ENCODE assay signal across 11 cellular contexts in the genomic region with DNA sequence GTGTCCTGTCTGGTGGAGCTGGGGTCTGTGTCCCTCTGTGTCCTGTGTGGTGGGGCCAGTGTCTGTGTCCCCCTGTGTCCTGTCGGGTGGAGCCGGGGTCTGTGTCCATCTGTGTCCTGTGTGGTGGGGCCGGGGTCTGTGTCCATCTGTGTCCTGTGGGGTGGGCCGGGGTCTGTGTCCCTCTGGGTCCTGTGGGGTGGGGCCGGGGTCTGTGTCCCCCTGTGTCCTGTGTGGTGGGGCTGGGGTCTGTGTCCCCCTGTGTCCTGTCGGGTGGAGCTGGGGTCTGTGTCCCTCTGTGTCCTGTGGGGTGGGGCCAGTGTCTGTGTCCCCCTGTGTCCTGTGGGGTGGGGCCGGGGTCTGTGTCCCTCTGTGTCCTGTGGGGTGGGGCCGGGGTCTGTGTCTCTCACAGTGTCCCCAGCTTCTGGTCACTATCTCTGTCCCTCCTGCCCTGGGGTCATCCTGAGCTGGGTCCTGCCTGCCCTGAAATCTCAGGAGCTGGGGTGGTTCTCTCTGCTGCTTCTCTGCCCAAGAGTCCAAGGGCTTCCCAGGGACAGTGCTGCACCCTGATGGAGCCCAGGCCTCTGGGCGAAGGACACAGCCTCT.
DNase-seq lines count a peak whose midpoint lies in the region; ATAC-seq and TF ChIP-seq lines count a peak whose summit lies in the region.
"Had no signal": no experiment of that assay in that cellular context is flagged by ENCODE, and none has a peak within 500 bp of the region (broad histone marks: within the 10 kb centered on the region; RNA-seq: fewer than 3 reads in every experiment).

No MANE protein-coding gene starts in this region.

- H3K4me2 ChIP-seq in BLaER1 (peak overlapping the region; percentile 90), skeletal muscle satellite cell (ENCODE audit: low read length) (no peak overlapping the region)

- no peaks in the 10 kb centered on the region for H4K20me1 ChIP-seq in BLaER1

- peaks cover 97% of the 10 kb centered on the region for H3K4me1 ChIP-seq in BLaER1
- H3K4me1 ChIP-seq in esophagus muscularis mucosa, result peaks cover 30 to 53% (median 41%) of the 10 kb centered on the region in 4 donors
- H3K4me1 ChIP-seq in skeletal muscle satellite cell (ENCODE audit: control insufficient read depth, insufficient read depth, low read length), result peaks cover 31% of the 10 kb centered on the region
- peaks cover 11% of the 10 kb centered on the region for H3K4me1 ChIP-seq in ovary (ENCODE audit: insufficient read depth)

- no peak for ATAC-seq in GM19467 (IDR thresholded peaks at IDR 0.05; ENCODE audit: unreplicated experiment)

- H3K36me3 ChIP-seq in BLaER1, result no peaks in the 10 kb centered on the region
- H3K36me3 ChIP-seq in esophagus muscularis mucosa, result no peaks in the 10 kb centered on the region
- H3K36me3 ChIP-seq in skeletal muscle satellite cell (ENCODE audit: insufficient read depth, low read length), result no peaks in the 10 kb centered on the region
- no peaks in the 10 kb centered on the region for H3K36me3 ChIP-seq in ovary

- TF ChIP-seq EP300 in esophagus muscularis mucosa (IDR thresholded peaks at IDR 0.05) (no peak), ovary (IDR thresholded peaks at IDR 0.05) (no peak)

- TF ChIP-seq POLR2A in esophagus muscularis mucosa (IDR thresholded peaks at IDR 0.05; ENCODE audit: low read depth) (no peak), ovary (IDR thresholded peaks at IDR 0.05) (no peak)

- peaks cover 5% of the 10 kb centered on the region for H3K9me3 ChIP-seq in BLaER1
- H3K9me3 ChIP-seq in esophagus muscularis mucosa, result peaks cover 0 to 7% (median 0%) of the 10 kb centered on the region in 4 donors
- H3K9me3 ChIP-seq in skeletal muscle satellite cell (replicated peaks; ENCODE audit: low read length), result peaks cover 3% of the 10 kb centered on the region
- H3K9me3 ChIP-seq in ovary, result no peaks in the 10 kb centered on the region

- peak overlapping the region; percentile 51; the same call in 1 of the 2 replicates for H3K4me3 ChIP-seq in BLaER1
- H3K4me3 ChIP-seq in esophagus muscularis mucosa, result no peak overlapping the region
- no peak overlapping the region for H3K4me3 ChIP-seq in skeletal muscle satellite cell (ENCODE audit: low read length)
- no peak overlapping the region for H3K4me3 ChIP-seq in ovary

- no peak for TF ChIP-seq CTCF in RWPE1 (conservative IDR thresholded peaks at IDR 0.05; ENCODE audit: low read depth)
- TF ChIP-seq CTCF in esophagus muscularis mucosa (IDR thresholded peaks at IDR 0.05), result no peak
- no peak for TF ChIP-seq CTCF in ovary (IDR thresholded peaks at IDR 0.05)

- POLR2A ChIA-PET in RWPE1 (lab: Yijun Ruan, JAX; ENCODE audit: low non-redundant PET), result no interaction called here

- CTCF ChIA-PET in RWPE1 (lab: Yijun Ruan, JAX), result interaction anchor here (0.5 to 1.9 kb wide), 7 partner anchors 12 to 288 kb away, joined by 3 to 9 read pairs (median 3); no protein-coding TSS in a partner anchor

- H3K27ac ChIP-seq in BLaER1 (peak overlapping the region; percentile 97), RWPE1 (peak overlapping the region; percentile 98), esophagus muscularis mucosa (replicated peaks in 1 of 4) (peak overlapping the region; percentile 84 to 89 (median 84)), ovary (peak overlapping the region in 1 of 2 donors; percentile 77)

- no peak for DNase-seq in RWPE1 (ENCODE audit: low spot score)
- DNase-seq in esophagus muscularis mucosa (ENCODE audit: extremely low spot score), result no peak
- no peak for DNase-seq in mesenteric fat pad (ENCODE audit: low spot score)
- no peak for DNase-seq in ovary
- no peak for DNase-seq in midbrain (lab: John Stamatoyannopoulos, UW)
- DNase-seq: HCEC 1CT, Karpas-422, nephron progenitor cell had no signal

- WGBS in esophagus muscularis mucosa, result 84% methylated on average over 8 of the region's 9 CpGs
- 91 to 95% (median 95%) methylated on average over 8 to 9 of the region's 9 CpGs for WGBS in ovary, 3 donors

- intact Hi-C loops in esophagus muscularis mucosa (cut with DNase I), result loop anchor here (5.0 kb wide), 1 partner anchor 185 kb away; a partner anchor contains a TSS
- intact Hi-C loops in ovary (cut with DNase I), result loop anchor here in 3 of 4 donors (5.0 to 10.0 kb wide), 3 partner anchors 187 to 230 kb away; a partner anchor contains a TSS

- H3K9ac ChIP-seq in BLaER1, result peak overlapping the region; percentile 83
- H3K9ac ChIP-seq in skeletal muscle satellite cell (ENCODE audit: low read depth, low read length), result peak overlapping the region; percentile 76

- H3K27me3 ChIP-seq in BLaER1 (no peaks in the 10 kb centered on the region), esophagus muscularis mucosa (no peaks in the 10 kb centered on the region), skeletal muscle satellite cell (ENCODE audit: control insufficient read depth, insufficient read depth, low read length) (no peaks in the 10 kb centered on the region), ovary (no peaks in the 10 kb centered on the region)
